ENCODE assay signal across 19 cellular contexts in genomic region chr6:108673602-108674001, GRCh38.
DNase-seq lines count a peak whose midpoint lies in the region; ATAC-seq and TF ChIP-seq lines count a peak whose summit lies in the region.
"Had no signal": no experiment of that assay in that cellular context is flagged by ENCODE, and none has a peak within 500 bp of the region (broad histone marks: within the 10 kb centered on the region; RNA-seq: fewer than 3 reads in every experiment).

No MANE protein-coding gene starts in this region.

- H3K27me3 ChIP-seq in MG63 (no peaks in the 10 kb centered on the region), mammary epithelial cell (ENCODE audit: insufficient read depth, low read length) (no peaks in the 10 kb centered on the region)
- H3K27me3 ChIP-seq: ovary, SJSA1 had no signal

- H3K27ac ChIP-seq in mammary epithelial cell (ENCODE audit: insufficient read depth, low read depth, low read length): peak overlapping the region; percentile 54
- H3K27ac ChIP-seq: ovary, SJSA1 had no signal

- dilution Hi-C loops in mammary epithelial cell (cut with HindIII; ENCODE audit: low sequenced_read_pairs): no loop called here

- H3K4me3 Mint-ChIP-seq in Calu3 (ENCODE audit: low read depth, unreplicated experiment): peak overlapping the region; percentile 54
- H3K4me3 Mint-ChIP-seq: activated naive CD4-positive, alpha-beta T cell treated with anti-CD3 and anti-CD28 coated beads, Interleukin-2, amount 50 U/mL, for 24 hours; dendritic cell treated with granulocyte-macrophage colony-stimulating factor and Interleukin-4, amounts not matched to agents 40 ng/mL and 50 ng/mL, for 4 days had no signal

- in situ Hi-C loops in mammary epithelial cell (cut with MboI; ENCODE audit: low sequenced_read_pairs in 2 of 2): loop anchor here in 1 of 2 donors (25.0 kb wide), 1 partner anchor 111 kb away; the partner anchor contains the start of gene FOXO3

- H3K27ac Mint-ChIP-seq in Calu3 (ENCODE audit: unreplicated experiment): peak overlapping the region; percentile 96
- H3K27ac Mint-ChIP-seq: activated naive CD4-positive, alpha-beta T cell treated with anti-CD3 and anti-CD28 coated beads, Interleukin-2, amount 50 U/mL, for 24 hours had no signal

- H3K9me3 ChIP-seq in MG63 (no peaks in the 10 kb centered on the region), mammary epithelial cell (replicated peaks; ENCODE audit: insufficient read depth, low read length) (no peaks in the 10 kb centered on the region), mucosa of descending colon (no peaks in the 10 kb centered on the region)
- H3K9me3 ChIP-seq: ovary, SJSA1 had no signal

- H3K27me3 Mint-ChIP-seq in Calu3 (ENCODE audit: unreplicated experiment): no peaks in the 10 kb centered on the region
- H3K27me3 Mint-ChIP-seq: activated naive CD4-positive, alpha-beta T cell treated with anti-CD3 and anti-CD28 coated beads, Interleukin-2, amount 50 U/mL, for 24 hours; dendritic cell treated with granulocyte-macrophage colony-stimulating factor and Interleukin-4, amounts not matched to agents 40 ng/mL and 50 ng/mL, for 4 days had no signal

- WGBS in mammary epithelial cell (ENCODE audit: low coverage, missing lambda C conversion rate): 65% methylated on average over 2 of the region's 2 CpGs

- DNase-seq in Calu3 (peak; percentile 68), MG63 (peak; percentile 38), mammary epithelial cell (peak; percentile 83), mucosa of descending colon (peak; percentile 71 to 75 (median 73)), islet precursor cell (no peak), putamen (ENCODE audit: low spot score) (no peak)
- no peak for DNase-seq in stimulated activated CD4-positive, alpha-beta T cell treated with anti-CD3 and anti-CD28 coated beads, Interleukin-1b, Interleukin-23, amount 100 ng/mL, for 48 hours
- DNase-seq: activated CD4-positive, alpha-beta T cell treated with anti-CD3 and anti-CD28 coated beads, Interleukin-2, amount 50 U/mL, for 4 hours; activated T-cell treated with anti-CD3 and anti-CD28 coated beads, Interleukin-2, amount 50 U/mL, for 1 hour; GF-D8; HCEC 1CT; left cardiac atrium; NCI-H1048; ovary; stimulated activated CD4-positive, alpha-beta T cell treated with anti-CD3 and anti-CD28 coated beads, Interleukin-4, amount 100 ng/mL, for 1 hour had no signal

- H3K4me1 Mint-ChIP-seq in Calu3 (ENCODE audit: low read depth, unreplicated experiment): peaks cover 56% of the 10 kb centered on the region

- peaks cover 90% of the 10 kb centered on the region for H3K79me2 ChIP-seq in mammary epithelial cell (ENCODE audit: insufficient read depth, low read length)

- H3K4me1 ChIP-seq in mammary epithelial cell (ENCODE audit: insufficient read depth, low read length) (peaks cover 22% of the 10 kb centered on the region), mucosa of descending colon (ENCODE audit: low read depth) (peaks cover 62% of the 10 kb centered on the region)

- H3K36me3 ChIP-seq in MG63: peaks cover 4% of the 10 kb centered on the region
- no peaks in the 10 kb centered on the region for H3K36me3 ChIP-seq in mammary epithelial cell (ENCODE audit: insufficient read depth, low read length)
- peaks cover 3% of the 10 kb centered on the region for H3K36me3 ChIP-seq in mucosa of descending colon (ENCODE audit: low read depth)
- H3K36me3 ChIP-seq: ovary, SJSA1 had no signal

- CTCF ChIA-PET in Calu3 (lab: Charles Lee): no interaction called here
- CTCF ChIA-PET in mammary epithelial cell (lab: Charles Lee; ENCODE audit: low non-redundant PET): no interaction called here

- H3K9ac ChIP-seq in mammary epithelial cell (ENCODE audit: insufficient read depth, low read length): no peak overlapping the region

- ATAC-seq in mucosa of descending colon (peak; percentile 92), HG02973 (IDR thresholded peaks at IDR 0.05; ENCODE audit: unreplicated experiment) (no peak)

- TF ChIP-seq CTCF in Calu3 (IDR thresholded peaks at IDR 0.05; ENCODE audit: unreplicated experiment): no peak
- no peak for TF ChIP-seq CTCF in mammary epithelial cell (conservative IDR thresholded peaks at IDR 0.05 in 1 of 2, IDR thresholded peaks at IDR 0.05 in 1 of 2; ENCODE audit: extremely low read depth in 1 of 2, insufficient read depth in 1 of 2, low read depth in 1 of 2, low read length in 2 of 2)
- TF ChIP-seq CTCF in mucosa of descending colon (IDR thresholded peaks at IDR 0.05): no peak

- peak overlapping the region; percentile 27 for H3K4me2 ChIP-seq in mammary epithelial cell (ENCODE audit: insufficient read depth, low read depth, low read length)

- peaks cover 31% of the 10 kb centered on the region for H3K36me3 Mint-ChIP-seq in Calu3 (ENCODE audit: insufficient read depth, unreplicated experiment)
- H3K36me3 Mint-ChIP-seq: activated naive CD4-positive, alpha-beta T cell treated with anti-CD3 and anti-CD28 coated beads, Interleukin-2, amount 50 U/mL, for 24 hours had no signal

- no peaks in the 10 kb centered on the region for H3K9me3 Mint-ChIP-seq in Calu3 (ENCODE audit: low read depth, unreplicated experiment)
- H3K9me3 Mint-ChIP-seq: activated naive CD4-positive, alpha-beta T cell treated with anti-CD3 and anti-CD28 coated beads, Interleukin-2, amount 50 U/mL, for 24 hours; dendritic cell treated with granulocyte-macrophage colony-stimulating factor and Interleukin-4, amounts not matched to agents 40 ng/mL and 50 ng/mL, for 4 days had no signal

- no peaks in the 10 kb centered on the region for H4K20me1 ChIP-seq in mammary epithelial cell (ENCODE audit: insufficient read depth, low read length)

- no TSS peak for BruUV-seq in Calu3 (replicated peaks; lab: Mats Ljungman, UMichigan)
- no TSS peak for BruUV-seq in mammary epithelial cell (replicated peaks; lab: Mats Ljungman, UMichigan)

- H3K4me3 ChIP-seq in MG63: no peak overlapping the region
- H3K4me3 ChIP-seq in mammary epithelial cell (replicated peaks in 1 of 3; ENCODE audit: insufficient read depth in 1 of 3, low read depth in 2 of 3, low read length in 3 of 3): no peak overlapping the region
- H3K4me3 ChIP-seq in mucosa of descending colon: no peak overlapping the region
- H3K4me3 ChIP-seq: ovary, SJSA1 had no signal

- intact Hi-C loops in Calu3 (cut with micrococcal nuclease; ENCODE audit: unreplicated experiment): loop anchor here (5.0 to 10.0 kb wide), 2 partner anchors 111 kb away; partner anchors contain the start of gene FOXO3
- intact Hi-C loops in mammary epithelial cell (cut with micrococcal nuclease): no loop called here
- intact Hi-C loops in mucosa of descending colon (cut with DNase I, micrococcal nuclease): no loop called here

- H2AFZ ChIP-seq in mammary epithelial cell (ENCODE audit: low read depth, low read length): no peak overlapping the region

Comparison
In these comparisons a context has a peak if more than half of its experiments do, and no peak if none do; other contexts are left out.
1. DNase-seq: peak in Calu3 (single experiment), MG63 (single experiment), mammary epithelial cell (single experiment) and mucosa of descending colon (3 of 3); none in islet precursor cell (single experiment), putamen (single experiment) and stimulated activated CD4-positive, alpha-beta T cell treated with anti-CD3 and anti-CD28 coated beads, Interleukin-1b, Interleukin-23, amount 100 ng/mL, for 48 hours (single experiment).